9 cellular contexts compared by ENCODE assay signal in the genomic region with DNA sequence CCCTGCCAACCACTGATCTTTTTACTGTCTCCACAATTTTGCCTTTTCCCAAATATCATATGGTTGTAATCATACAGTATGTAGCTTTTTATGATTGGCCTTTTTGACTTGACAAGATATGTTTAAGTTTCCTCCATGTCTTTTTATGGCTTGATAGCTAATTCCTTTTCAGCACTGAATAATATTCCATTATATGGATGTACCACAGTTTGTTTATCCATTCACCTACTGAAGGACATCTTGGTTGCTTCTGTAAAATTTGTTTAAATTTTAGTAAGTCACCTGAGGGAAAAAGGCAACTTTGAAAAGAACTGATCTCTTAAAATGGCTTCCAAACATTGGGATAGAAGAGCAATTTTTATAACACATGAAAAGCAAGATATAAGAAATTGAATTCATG. TPM values are rescaled to one million over a fixed set of nuclear protein-coding genes. Genes with fewer than 3 reads are reported as not detected.
"Had no signal": no experiment of that assay in that cellular context is flagged by ENCODE, and none has a peak within 500 bp of the region (broad histone marks: within the 10 kb centered on the region; RNA-seq: fewer than 3 reads in every experiment).

No MANE protein-coding gene starts in this region.

- DNase-seq: GM23248, GOT3, H7, H9, HCEC 1CT, HFFc6 had no signal

- H3K27ac ChIP-seq: GM23248 had no signal

- ATAC-seq: GM23338, HCT116 had no signal

- H3K9ac ChIP-seq: GM23248 had no signal

- H3K4me1 ChIP-seq: HAP-1 had no signal

- H3K36me3 ChIP-seq: HAP-1 had no signal

- H3K27ac Mint-ChIP-seq: GM23338, H9, HFFc6 had no signal

- H3K4me3 ChIP-seq: GM23248, GM23338, HAP-1 had no signal

- H2AFZ ChIP-seq: GM23248, GM23338 had no signal

- H3K9me3 ChIP-seq: HAP-1 had no signal

- H3K4me2 ChIP-seq: GM23338 had no signal

- H3K4me3 Mint-ChIP-seq: GM23338, H9, HFFc6 had no signal

- H3K9me3 Mint-ChIP-seq: HFFc6 had no signal

RNA-seq across cellular contexts. Expression of a gene that starts 43.5 kb away (rescaled TPM):
- total RNA-seq: GM23248 had no signal
- polyA plus RNA-seq: GM23248 had no signal
